ENCODE assay signal across 1 cellular context in the genomic region with DNA sequence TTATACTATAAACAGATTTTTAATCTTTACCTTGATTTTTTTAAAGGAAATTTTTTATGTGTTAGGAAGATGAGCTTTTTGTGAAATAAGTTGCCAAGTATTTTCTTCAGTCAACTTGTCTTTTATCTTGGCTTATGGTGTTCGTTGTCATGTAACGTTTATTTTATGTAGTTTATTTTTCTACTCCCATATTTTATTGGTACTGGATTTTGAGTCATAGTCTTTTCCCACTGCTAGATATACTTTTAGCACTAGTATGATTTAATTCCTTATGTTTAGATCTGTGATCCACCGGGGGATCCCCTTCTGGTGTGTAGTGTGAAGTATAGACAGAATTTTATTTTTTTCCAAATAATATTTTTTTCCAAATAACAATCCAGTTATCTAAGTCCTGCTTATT.
TF ChIP-seq lines count a peak whose summit lies in the region.

No MANE protein-coding gene starts in this region.

TF ChIP-seq in IMR-90, 13 proteins besides CTCF, POLR2A, EP300 and RAD21:
- TF ChIP-seq MAFK (IDR thresholded peaks at IDR 0.05; ENCODE audit: low read depth, low read length) = no peak
- no peak for TF ChIP-seq FOS (IDR thresholded peaks at IDR 0.05; ENCODE audit: low read depth, low read length)
- TF ChIP-seq, protein P1, sequence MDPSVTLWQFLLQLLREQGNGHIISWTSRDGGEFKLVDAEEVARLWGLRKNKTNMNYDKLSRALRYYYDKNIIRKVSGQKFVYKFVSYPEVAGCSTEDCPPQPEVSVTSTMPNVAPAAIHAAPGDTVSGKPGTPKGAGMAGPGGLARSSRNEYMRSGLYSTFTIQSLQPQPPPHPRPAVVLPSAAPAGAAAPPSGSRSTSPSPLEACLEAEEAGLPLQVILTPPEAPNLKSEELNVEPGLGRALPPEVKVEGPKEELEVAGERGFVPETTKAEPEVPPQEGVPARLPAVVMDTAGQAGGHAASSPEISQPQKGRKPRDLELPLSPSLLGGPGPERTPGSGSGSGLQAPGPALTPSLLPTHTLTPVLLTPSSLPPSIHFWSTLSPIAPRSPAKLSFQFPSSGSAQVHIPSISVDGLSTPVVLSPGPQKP (IDR thresholded peaks at IDR 0.05; ENCODE audit: borderline replicate concordance, low read depth, low read length) = no peak
- no peak for TF ChIP-seq MXI1 (IDR thresholded peaks at IDR 0.05; ENCODE audit: borderline replicate concordance, low read depth, low read length)
- no peak for TF ChIP-seq BHLHE40 (IDR thresholded peaks at IDR 0.05; ENCODE audit: low read depth, low read length)
- TF ChIP-seq RFX5 (IDR thresholded peaks at IDR 0.05; ENCODE audit: low read depth, low read length) = no peak
- no peak for TF ChIP-seq SMC3 (IDR thresholded peaks at IDR 0.05; ENCODE audit: low read depth, low read length)
- TF ChIP-seq MAZ (IDR thresholded peaks at IDR 0.05; ENCODE audit: borderline replicate concordance, low read depth, low read length) = no peak
- TF ChIP-seq CHD1 (IDR thresholded peaks at IDR 0.05; ENCODE audit: low read depth, low read length) = no peak
- no peak for TF ChIP-seq CEBPB (IDR thresholded peaks at IDR 0.05; ENCODE audit: low read depth, low read length)
- TF ChIP-seq RCOR1 (IDR thresholded peaks at IDR 0.05; ENCODE audit: insufficient replicate concordance, low read length) = no peak
- no peak for TF ChIP-seq NFE2L2 (IDR thresholded peaks at IDR 0.05; ENCODE audit: low read depth, low read length)
- TF ChIP-seq, protein P2, sequence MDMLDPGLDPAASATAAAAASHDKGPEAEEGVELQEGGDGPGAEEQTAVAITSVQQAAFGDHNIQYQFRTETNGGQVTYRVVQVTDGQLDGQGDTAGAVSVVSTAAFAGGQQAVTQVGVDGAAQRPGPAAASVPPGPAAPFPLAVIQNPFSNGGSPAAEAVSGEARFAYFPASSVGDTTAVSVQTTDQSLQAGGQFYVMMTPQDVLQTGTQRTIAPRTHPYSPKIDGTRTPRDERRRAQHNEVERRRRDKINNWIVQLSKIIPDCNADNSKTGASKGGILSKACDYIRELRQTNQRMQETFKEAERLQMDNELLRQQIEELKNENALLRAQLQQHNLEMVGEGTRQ (IDR thresholded peaks at IDR 0.05; ENCODE audit: low read depth, low read length) = no peak
